Comparison of ENCODE assay signal across 27 cellular contexts in genomic region chr1:19153169-19153568, GRCh38.
A peak's percentile ranks its signal among the peaks of the same experiment; 100 is the strongest.
DNase-seq lines count a peak whose midpoint lies in the region; ATAC-seq and TF ChIP-seq lines count a peak whose summit lies in the region.
"Had no signal": no experiment of that assay in that cellular context is flagged by ENCODE, and none has a peak within 500 bp of the region (broad histone marks: within the 10 kb centered on the region; RNA-seq: fewer than 3 reads in every experiment).

No MANE protein-coding gene starts in this region.

- H3K36me3 ChIP-seq in brain microvascular endothelial cell (replicated peaks), result peaks cover 97% of the 10 kb centered on the region

- no peak for ATAC-seq in HG03135 (IDR thresholded peaks at IDR 0.05; ENCODE audit: unreplicated experiment)
- ATAC-seq in HG03378 (IDR thresholded peaks at IDR 0.05; ENCODE audit: unreplicated experiment), result no peak
- ATAC-seq: activated CD8-positive, alpha-beta memory T cell treated with anti-CD3 and anti-CD28 coated beads, Interleukin-2, amount 10 ng/mL, durations not matched to agents 7 days and 5 days; left cardiac atrium; SK-N-SH treated with all-trans-retinoic acid at 6 μM for 48 hours had no signal

- DNase-seq in AG10803 (ENCODE audit: low read depth), result no peak
- DNase-seq in HFF-Myc (ENCODE audit: extremely low read depth, low read depth), result no peak
- DNase-seq in brain microvascular endothelial cell, result no peak
- DNase-seq in medulla oblongata (ENCODE audit: extremely low spot score), result peak; percentile 22
- no peak for DNase-seq in NCI-H345 (lab: John Stamatoyannopoulos, UW)
- DNase-seq in T-helper 1 cell, result no peak
- DNase-seq: activated CD4-positive, alpha-beta T cell treated with anti-CD3 and anti-CD28 coated beads, Interleukin-2, amount 10 ng/mL, durations not matched to agents 7 days and 5 days; activated CD8-positive, alpha-beta memory T cell treated with anti-CD3 and anti-CD28 coated beads, Interleukin-2, amount 10 ng/mL, durations not matched to agents 7 days and 5 days; activated naive CD4-positive, alpha-beta T cell treated with anti-CD3 and anti-CD28 coated beads, Interleukin-2, amount 50 U/mL, for 16 hours; amygdala; Caco-2; dermis blood vessel endothelial cell; DMS79 treated with DMSO at 0.1 percent for 48 hours; KG1; left cardiac atrium; naive B cell; NCI-H1694; NCI-H2171; nucleus accumbens; transverse colon had no signal

- TF ChIP-seq CTCF in AG10803 (conservative IDR thresholded peaks at IDR 0.05; ENCODE audit: low read length), result 0 out of 2 replicates have a peak, but pooled peaks have one; percentile 5
- peak; percentile 6 for TF ChIP-seq CTCF in HFF-Myc (IDR thresholded peaks at IDR 0.05; ENCODE audit: low read depth, low read length, missing control alignments)
- TF ChIP-seq CTCF in brain microvascular endothelial cell (IDR thresholded peaks at IDR 0.05; ENCODE audit: low read depth, low read length, missing control alignments), result peak; percentile 25

- in situ Hi-C loops in brain microvascular endothelial cell (cut with HindIII; ENCODE audit: low pct_ligation_motif_present, low sequenced_read_pairs), result no loop called here

- H3K4me3 ChIP-seq in AG10803 (ENCODE audit: low read length), result no peak overlapping the region
- no peak overlapping the region for H3K4me3 ChIP-seq in HFF-Myc (replicated peaks; ENCODE audit: low read depth, low read length)
- H3K4me3 ChIP-seq in brain microvascular endothelial cell (ENCODE audit: low read depth, low read length), result no peak overlapping the region
- H3K4me3 ChIP-seq: BLaER1 treated with 17β-estradiol and CSF1 and Interleukin-3, amounts not matched to agents 10 nM and 100 nM; cardiac muscle cell; transverse colon had no signal

- H3K27me3 ChIP-seq in brain microvascular endothelial cell (replicated peaks), result no peaks in the 10 kb centered on the region
- H3K27me3 ChIP-seq: BLaER1 treated with 17β-estradiol and CSF1 and Interleukin-3, amounts not matched to agents 10 nM and 100 nM; cardiac muscle cell; transverse colon had no signal

- no peak overlapping the region for H3K27ac ChIP-seq in brain microvascular endothelial cell
- H3K27ac ChIP-seq: BLaER1 treated with 17β-estradiol and CSF1 and Interleukin-3, amounts not matched to agents 10 nM and 100 nM; cardiac muscle cell; RWPE1; transverse colon; VCaP had no signal
